In genomic region chr2:133421516-133422324, GRCh38 we compare ENCODE assay signal across 10 cellular contexts.
DNase-seq lines count a peak whose midpoint lies in the region; ATAC-seq, FAIRE-seq and TF ChIP-seq lines count a peak whose summit lies in the region.
"Had no signal": no experiment of that assay in that cellular context is flagged by ENCODE, and none has a peak within 500 bp of the region (broad histone marks: within the 10 kb centered on the region; RNA-seq: fewer than 3 reads in every experiment).

No MANE protein-coding gene starts in this region.

- DNase-seq in RCC 7860 (ENCODE audit: low spot score) (peak; percentile 88), lower lobe of right lung (no peak), putamen (ENCODE audit: low spot score) (no peak), NCI-H524 treated with DMSO at 0.1 percent for 48 hours (lab: John Stamatoyannopoulos, UW) (no peak)
- no peak for DNase-seq in activated CD4-positive, alpha-beta T cell treated with anti-CD3 and anti-CD28 coated beads for 1 hour
- no peak for DNase-seq in activated CD4-positive, alpha-beta T cell treated with anti-CD3 and anti-CD28 coated beads, Interleukin-2, amount 50 U/mL, for 1 hour

- no peaks in the 10 kb centered on the region for H3K9me3 ChIP-seq in lower lobe of right lung

- ATAC-seq in GM18909 (IDR thresholded peaks at IDR 0.05; ENCODE audit: poor library complexity, unreplicated experiment) (peak; percentile 98), HG03039 (IDR thresholded peaks at IDR 0.05; ENCODE audit: unreplicated experiment) (peak; percentile 63), lower lobe of right lung (peak; percentile 79 to 86)

- H3K27me3 ChIP-seq in lower lobe of right lung (ENCODE audit: low read depth), result no peaks in the 10 kb centered on the region

- H3K36me3 ChIP-seq in lower lobe of right lung, result no peaks in the 10 kb centered on the region

- peak; percentile 93 for FAIRE-seq in RCC 7860 (lab: Jason Lieb, UNC)

- peak overlapping the region; percentile 26 for H3K27ac ChIP-seq in lower lobe of right lung
- H3K27ac ChIP-seq: epithelial cell of prostate, KMS-11 had no signal

- peaks cover 10% of the 10 kb centered on the region for H3K4me1 ChIP-seq in lower lobe of right lung

- H3K4me3 ChIP-seq in lower lobe of right lung, result peak overlapping the region; percentile 23

- intact Hi-C loops in lower lobe of right lung (cut with DNase I), result no loop called here

- no peak for TF ChIP-seq CTCF in lower lobe of right lung (IDR thresholded peaks at IDR 0.05)
